ENCODE assay signal across 1 cellular context in genomic region chr2:152038451-152038958, GRCh38.
TF ChIP-seq lines count a peak whose summit lies in the region.

No MANE protein-coding gene starts in this region.

TF ChIP-seq in H1, 55 proteins besides CTCF, POLR2A, EP300 and RAD21 (continued from another document):
- TF ChIP-seq BRCA1 (IDR thresholded peaks at IDR 0.05; ENCODE audit: low read depth, low read length) (no peak), JUND (IDR thresholded peaks at IDR 0.05; ENCODE audit: low read length) (no peak), RFX5 (IDR thresholded peaks at IDR 0.05; ENCODE audit: borderline replicate concordance, low read depth, low read length) (no peak), RBBP5 (IDR thresholded peaks at IDR 0.05; ENCODE audit: borderline replicate concordance, low read depth, low read length) (no peak), TCF12 (IDR thresholded peaks at IDR 0.05; ENCODE audit: low read depth, low read length) (no peak), EZH2 (IDR thresholded peaks at IDR 0.05; ENCODE audit: low read depth, low read length, severe bottlenecking) (no peak), SIRT6 (IDR thresholded peaks at IDR 0.05; ENCODE audit: low read length) (no peak), CBX5 (IDR thresholded peaks at IDR 0.05; ENCODE audit: low read depth, low read length) (no peak), YY1 (IDR thresholded peaks at IDR 0.05; ENCODE audit: low read depth, low read length) (no peak), KDM1A (IDR thresholded peaks at IDR 0.05; ENCODE audit: borderline replicate concordance, low read length) (no peak), BACH1 (IDR thresholded peaks at IDR 0.05; ENCODE audit: low read length) (no peak), CHD1 (IDR thresholded peaks at IDR 0.05; ENCODE audit: low read depth, low read length) (no peak), CEBPB (IDR thresholded peaks at IDR 0.05; ENCODE audit: low read depth, low read length) (no peak), E2F6 (IDR thresholded peaks at IDR 0.05) (no peak), KDM5A (IDR thresholded peaks at IDR 0.05; ENCODE audit: low read length) (no peak), HDAC6 (IDR thresholded peaks at IDR 0.05; ENCODE audit: low read depth, low read length) (no peak)
TF ChIP-seq in H1: peak in this region for 0.
